Comparison of ENCODE assay signal across 12 cellular contexts in the genomic region with DNA sequence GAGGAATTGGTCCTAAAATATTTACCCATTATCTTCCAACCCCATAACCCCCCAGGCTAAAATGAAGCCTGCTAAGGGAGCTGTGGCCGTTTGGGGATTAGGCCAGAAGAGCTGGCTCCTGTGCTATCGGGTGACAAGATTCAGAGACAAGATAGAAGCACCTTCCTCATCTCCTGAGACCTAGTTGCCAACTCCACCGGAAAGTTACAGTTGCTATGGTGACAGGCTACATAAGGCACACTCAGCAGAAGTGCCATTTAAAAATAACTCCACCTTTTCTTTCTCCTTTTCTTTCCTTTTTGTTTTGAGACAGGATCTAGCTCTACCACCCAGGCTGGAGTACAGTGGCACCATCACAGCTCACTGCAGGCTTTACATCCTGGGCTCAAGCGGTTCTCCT. TPM values are rescaled to one million over a fixed set of nuclear protein-coding genes. Genes with fewer than 3 reads are reported as not detected.
DNase-seq lines count a peak whose midpoint lies in the region; ATAC-seq, FAIRE-seq and TF ChIP-seq lines count a peak whose summit lies in the region.
"Had no signal": no experiment of that assay in that cellular context is flagged by ENCODE, and none has a peak within 500 bp of the region (broad histone marks: within the 10 kb centered on the region; RNA-seq: fewer than 3 reads in every experiment).

No MANE protein-coding gene starts in this region.

- no peak for FAIRE-seq in small intestine (lab: Jason Lieb, UNC)

- H3K27ac ChIP-seq in BLaER1 treated with 17β-estradiol and CSF1 and Interleukin-3, amounts not matched to agents 10 nM and 100 nM = peak overlapping the region in 1 of 11 experiments; percentile 14; a peak in 1 of 22 replicates
- H3K27ac ChIP-seq in small intestine (ENCODE audit: low read depth in 1 of 2, low read length in 1 of 2) = no peak overlapping the region

- H3K9me3 ChIP-seq in BLaER1 treated with 17β-estradiol and CSF1 and Interleukin-3, amounts not matched to agents 10 nM and 100 nM (replicated peaks in 1 of 11) = peaks cover 0 to 29% (median 16%) of the 10 kb centered on the region in 11 experiments; a peak in 19 of 22 replicates
- no peaks in the 10 kb centered on the region for H3K9me3 ChIP-seq in small intestine (ENCODE audit: control insufficient read depth, low read depth)

- H3K27me3 ChIP-seq in BLaER1 treated with 17β-estradiol and CSF1 and Interleukin-3, amounts not matched to agents 10 nM and 100 nM = no peaks in the 10 kb centered on the region
- no peaks in the 10 kb centered on the region for H3K27me3 ChIP-seq in small intestine (ENCODE audit: control insufficient read depth in 2 of 2, insufficient read depth in 2 of 2, low read length in 2 of 2)

- H3K9ac ChIP-seq in BLaER1 treated with 17β-estradiol and CSF1 and Interleukin-3, amounts not matched to agents 10 nM and 100 nM = no peak overlapping the region; a peak in 1 of 22 replicates

- H3K4me3 ChIP-seq in BLaER1 treated with 17β-estradiol and CSF1 and Interleukin-3, amounts not matched to agents 10 nM and 100 nM = no peak overlapping the region
- no peak overlapping the region for H3K4me3 ChIP-seq in small intestine (ENCODE audit: low read depth in 1 of 2, low read length in 2 of 2)

- H4K20me1 ChIP-seq in BLaER1 treated with 17β-estradiol and CSF1 and Interleukin-3, amounts not matched to agents 10 nM and 100 nM = no peaks in the 10 kb centered on the region

- peak; percentile 6 for DNase-seq in HT1080 (ENCODE audit: low read depth)
- DNase-seq in SK-N-DZ (ENCODE audit: low spot score) = peak; percentile 51
- DNase-seq in left kidney (ENCODE audit: low read depth, low spot score) = peak; percentile 72
- no peak for DNase-seq in small intestine
- DNase-seq in NCI-H510A treated with DMSO at 0.1 percent for 48 hours (lab: John Stamatoyannopoulos, UW) = no peak
- no peak for DNase-seq in GM13977 (ENCODE audit: low spot score)
- DNase-seq: activated gamma-delta T cell; CD8-positive, alpha-beta T cell; Kasumi-1; stimulated activated naive B cell treated with anti-CD40 and anti-IgM and Interleukin-4, amounts not matched to agents 10 μg/mL and 1 μg/mL and 100 μg/mL, for 72 hours had no signal

- no peaks in the 10 kb centered on the region for H3K36me3 ChIP-seq in BLaER1 treated with 17β-estradiol and CSF1 and Interleukin-3, amounts not matched to agents 10 nM and 100 nM
- no peaks in the 10 kb centered on the region for H3K36me3 ChIP-seq in small intestine (ENCODE audit: control insufficient read depth in 2 of 2, insufficient read depth in 2 of 2, low read length in 2 of 2)

- no peak for ATAC-seq in GM21717 (IDR thresholded peaks at IDR 0.05; ENCODE audit: unreplicated experiment)
- ATAC-seq: CD8-positive, alpha-beta T cell had no signal

- no peak for TF ChIP-seq CTCF in GM13977 (IDR thresholded peaks at IDR 0.05; ENCODE audit: extremely low read depth, insufficient read depth, missing control alignments)

- peaks cover 38 to 45% (median 41%) of the 10 kb centered on the region in 10 experiments for H3K4me1 ChIP-seq in BLaER1 treated with 17β-estradiol and CSF1 and Interleukin-3, amounts not matched to agents 10 nM and 100 nM
- no peaks in the 10 kb centered on the region for H3K4me1 ChIP-seq in small intestine (ENCODE audit: control insufficient read depth in 2 of 2, insufficient read depth in 1 of 2, low read depth in 1 of 2, low read length in 1 of 2)

- peak overlapping the region; percentile 34 to 72 (median 61) for H3K4me2 ChIP-seq in BLaER1 treated with 17β-estradiol and CSF1 and Interleukin-3, amounts not matched to agents 10 nM and 100 nM

- in situ Hi-C loops in GM13977 (cut with MboI; ENCODE audit: low pct_unique_long_range_greater_than_20kb, low sequenced_read_pairs, unreplicated experiment) = no loop called here

- 64 to 79% (median 74%) methylated on average over 4 of the region's 4 CpGs for WGBS in small intestine, 3 donors

RNA-seq across cellular contexts. Expression of a gene that starts 43.6 kb away (rescaled TPM):
- 2.7 and 2.9 TPM in 2 replicates for total RNA-seq in HT1080 (2014; rRNA removed; shearing (Covaris generic))
- polyA plus RNA-seq in HT1080 (2015; cell fraction: cytosol; rRNA removed) = 1.9 and 2.5 TPM in 2 replicates
- polyA plus RNA-seq in HT1080 (2015; cell fraction: nucleus; rRNA removed) = 4.6 and 5.6 TPM in 2 replicates
- 5.1 and 6.5 TPM in 2 replicates for polyA plus RNA-seq in SK-N-DZ (2014; cell fraction: cytosol; rRNA removed)
- polyA plus RNA-seq in SK-N-DZ (2014; cell fraction: nucleus; rRNA removed) = 2.3 and 2.8 TPM in 2 replicates
- 1 to 10 TPM in 1 of 3 donors, under 1 TPM in 1, not detected in 1; 0.22 to 3.6 TPM for polyA plus RNA-seq in small intestine
- total RNA-seq: CD8-positive, alpha-beta T cell had no signal

Comparison
In these comparisons a context has a peak if more than half of its experiments do, and no peak if none do; other contexts are left out.
1. DNase-seq: peak in HT1080 (single experiment), SK-N-DZ (single experiment) and left kidney (single experiment); none in small intestine (single experiment), NCI-H510A treated with DMSO at 0.1 percent for 48 hours (single experiment) and GM13977 (single experiment).